Comparison of ENCODE assay signal across 12 cellular contexts in the genomic region with DNA sequence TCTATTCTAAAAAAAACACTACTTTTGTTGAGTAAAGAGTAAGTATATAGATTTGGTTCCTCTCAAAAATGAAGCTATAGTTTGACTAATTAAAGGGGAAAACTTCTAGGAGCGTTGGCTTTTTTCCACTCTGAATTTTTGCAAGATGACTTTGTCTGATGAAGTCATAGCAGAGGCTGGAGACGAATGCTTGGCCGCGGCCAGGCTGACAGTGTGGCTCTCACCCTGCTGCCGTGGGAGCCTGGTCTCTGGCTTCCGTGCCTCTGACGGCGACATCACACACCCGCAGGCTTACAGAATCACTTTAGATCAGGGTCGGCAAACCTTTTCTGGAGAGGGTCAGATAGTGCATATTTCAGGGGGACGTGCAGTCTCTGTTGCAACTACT.
A peak's percentile ranks its signal among the peaks of the same experiment; 100 is the strongest.
DNase-seq lines count a peak whose midpoint lies in the region; TF ChIP-seq lines count a peak whose summit lies in the region.
"Had no signal": no experiment of that assay in that cellular context is flagged by ENCODE, and none has a peak within 500 bp of the region (broad histone marks: within the 10 kb centered on the region; RNA-seq: fewer than 3 reads in every experiment).

No MANE protein-coding gene starts in this region.

- H3K27me3 ChIP-seq in mesendoderm (ENCODE audit: insufficient read depth, low read length, poor library complexity): no peaks in the 10 kb centered on the region

- H4K5ac ChIP-seq in mesendoderm (ENCODE audit: low read length): no peak overlapping the region

- DNase-seq in G401 (ENCODE audit: low spot score) (peak; percentile 62), astrocyte of the hippocampus (ENCODE audit: low read depth, low spot score) (peak; percentile 59), inferior parietal cortex (ENCODE audit: extremely low spot score) (peak; percentile 27), superior temporal gyrus (ENCODE audit: extremely low spot score) (peak; percentile 44), mesendoderm (no peak), NCI-H1436 treated with DMSO at 0.1 percent for 48 hours (lab: John Stamatoyannopoulos, UW) (no peak), erythroblast (lab: John Stamatoyannopoulos, UW) (no peak), KG1 (lab: John Stamatoyannopoulos, UW) (no peak)
- DNase-seq: activated T-cell treated with anti-CD3 and anti-CD28 coated beads, Interleukin-2, amount 50 U/mL, for 48 hours; COR-L47; SW 1271 had no signal

- H3K56ac ChIP-seq in mesendoderm (ENCODE audit: low read length): no peak overlapping the region

- WGBS in mesendoderm (ENCODE audit: extremely low coverage, insufficient coverage, low lambda C conversion rate): no CpG with 5 or more reads among the region's 11 CpGs

- no peak overlapping the region for H3K9ac ChIP-seq in mesendoderm (ENCODE audit: low read length)
- H3K9ac ChIP-seq: parathyroid adenoma had no signal

- H3K4me1 ChIP-seq in mesendoderm (ENCODE audit: control insufficient read depth, low read depth, low read length): no peaks in the 10 kb centered on the region
- H3K4me1 ChIP-seq: parathyroid adenoma had no signal

- no peak overlapping the region for H4K8ac ChIP-seq in mesendoderm (ENCODE audit: low read depth, low read length)

- H3K36me3 ChIP-seq in mesendoderm (ENCODE audit: control insufficient read depth, insufficient read depth, low read length): no peaks in the 10 kb centered on the region

- H3K18ac ChIP-seq in mesendoderm (ENCODE audit: low read length): no peak overlapping the region

- H2BK15ac ChIP-seq in mesendoderm (replicated peaks; ENCODE audit: low read depth): no peak overlapping the region

- no peak overlapping the region for H3K4me2 ChIP-seq in mesendoderm (ENCODE audit: low read length)

- TF ChIP-seq POLR2A in erythroblast (IDR thresholded peaks at IDR 0.05; ENCODE audit: low read length): no peak

- no peak overlapping the region for H3K27ac ChIP-seq in mesendoderm (ENCODE audit: low read depth, low read length)
- H3K27ac ChIP-seq: parathyroid adenoma had no signal

- no peak overlapping the region for H2BK120ac ChIP-seq in mesendoderm (ENCODE audit: low read depth, low read length)

- H3K4ac ChIP-seq in mesendoderm (ENCODE audit: low read depth, low read length): no peak overlapping the region

- no peak overlapping the region for H3K23ac ChIP-seq in mesendoderm (ENCODE audit: low read length)

- H3K79me1 ChIP-seq in mesendoderm (ENCODE audit: low read length): no peaks in the 10 kb centered on the region

- no peak overlapping the region for H3K4me3 ChIP-seq in mesendoderm (ENCODE audit: low read length)

- H2AK5ac ChIP-seq in mesendoderm (ENCODE audit: low read length): no peak overlapping the region

- no peaks in the 10 kb centered on the region for H3K79me2 ChIP-seq in mesendoderm (ENCODE audit: control insufficient read depth, insufficient read depth, low read length)
- H3K79me2 ChIP-seq: parathyroid adenoma had no signal

- no peak overlapping the region for H2BK5ac ChIP-seq in mesendoderm (ENCODE audit: low read length)

- in situ Hi-C loops in G401 (cut with HindIII; ENCODE audit: low sequenced_read_pairs): no loop called here

Comparison
In these comparisons a context has a peak if more than half of its experiments do, and no peak if none do; other contexts are left out.
1. DNase-seq: peak in G401 (single experiment), astrocyte of the hippocampus (single experiment), inferior parietal cortex (single experiment) and superior temporal gyrus (single experiment); none in mesendoderm (single experiment), NCI-H1436 treated with DMSO at 0.1 percent for 48 hours (single experiment), erythroblast (0 of 2) and KG1 (single experiment).